Comparison of ENCODE assay signal across 10 cellular contexts in genomic region chr9:120890415-120891254, GRCh38. TPM values are rescaled to one million over a fixed set of nuclear protein-coding genes. Genes with fewer than 3 reads are reported as not detected.
DNase-seq lines count a peak whose midpoint lies in the region; ATAC-seq and TF ChIP-seq lines count a peak whose summit lies in the region.
"Had no signal": no experiment of that assay in that cellular context is flagged by ENCODE, and none has a peak within 500 bp of the region (broad histone marks: within the 10 kb centered on the region; RNA-seq: fewer than 3 reads in every experiment).

No MANE protein-coding gene starts in this region.

- peaks cover 0 to 6% (median 0%) of the 10 kb centered on the region in 5 experiments for H3K9me3 Mint-ChIP-seq in brain

- H3K36me3 ChIP-seq in spleen = no peaks in the 10 kb centered on the region
- H3K36me3 ChIP-seq in breast epithelium = no peaks in the 10 kb centered on the region

- H3K36me3 Mint-ChIP-seq in brain = no peaks in the 10 kb centered on the region

- TF ChIP-seq CTCF in brain (conservative IDR thresholded peaks at IDR 0.05) = no peak
- TF ChIP-seq CTCF in spleen (IDR thresholded peaks at IDR 0.05 in 8 of 11, conservative IDR thresholded peaks at IDR 0.05 in 3 of 11) = no peak
- TF ChIP-seq CTCF in breast epithelium (IDR thresholded peaks at IDR 0.05) = no peak

- H3K27me3 ChIP-seq in spleen (replicated peaks in 1 of 7) (no peaks in the 10 kb centered on the region), breast epithelium (no peaks in the 10 kb centered on the region)

- H3K4me1 Mint-ChIP-seq in brain = peaks cover 24% of the 10 kb centered on the region

- H3K4me1 ChIP-seq in spleen = peaks cover 24 to 57% (median 32%) of the 10 kb centered on the region in 6 donors
- H3K4me1 ChIP-seq in breast epithelium = no peaks in the 10 kb centered on the region

- H3K27ac ChIP-seq in spleen = peak overlapping the region; percentile 35 to 81 (median 69)
- H3K27ac ChIP-seq in breast epithelium = peak overlapping the region in 1 of 2 donors; percentile 66

- intact Hi-C loops in spleen (cut with DNase I; ENCODE audit: low total_unique reads) (no loop called here), breast epithelium (cut with DNase I; ENCODE audit: low total_unique reads) (no loop called here)

- no peaks in the 10 kb centered on the region for H3K27me3 Mint-ChIP-seq in brain

- no peak overlapping the region for H3K4me3 Mint-ChIP-seq in brain

- H3K4me3 ChIP-seq in spleen (no peak overlapping the region), breast epithelium (no peak overlapping the region)

- 64 to 74% (median 71%) methylated on average over 14 of the region's 14 CpGs for WGBS in spleen, 5 donors

- no peak for ATAC-seq in GM18517 (IDR thresholded peaks at IDR 0.05; ENCODE audit: unreplicated experiment)
- ATAC-seq in HG02938 (IDR thresholded peaks at IDR 0.05; ENCODE audit: unreplicated experiment) = no peak

- TF ChIP-seq POLR2A in spleen (IDR thresholded peaks at IDR 0.05) (no peak), breast epithelium (IDR thresholded peaks at IDR 0.05) (no peak)

- peak overlapping the region; percentile 4 to 80 (median 66) for H3K27ac Mint-ChIP-seq in brain

- no peaks in the 10 kb centered on the region for H3K9me3 ChIP-seq in spleen
- H3K9me3 ChIP-seq in breast epithelium = no peaks in the 10 kb centered on the region

- DNase-seq in NCI-H2196 (lab: John Stamatoyannopoulos, UW; ENCODE audit: unreplicated experiment) (peak; percentile 44), NCI-H2196 treated with DMSO at 0.1 percent for 48 hours (lab: John Stamatoyannopoulos, UW; ENCODE audit: unreplicated experiment) (no peak), NOMO-1 treated with DMSO at 0.1 percent for 48 hours (lab: John Stamatoyannopoulos, UW; ENCODE audit: unreplicated experiment) (peak; percentile 67), spleen (no peak), breast epithelium (ENCODE audit: low spot score in 2 of 2) (no peak)
- DNase-seq: ACHN, NCI-H1436 had no signal

RNA-seq across cellular contexts. Expression of gene PHF19, which starts 13.6 kb away (rescaled TPM):
- polyA plus RNA-seq in brain (ENCODE audit: insufficient read depth, low read depth, low replicate concordance) = 109 TPM
- 10 to 100 TPM; 33.4 to 53.0 (median 40.5) TPM for total RNA-seq in spleen
- polyA plus RNA-seq in spleen = 10 to 100 TPM; 12.6 to 29.4 (median 27.7) TPM
- total RNA-seq in breast epithelium = 10 to 100 TPM; 16.5 to 33.1 (median 19.0) TPM

RNA-seq across cellular contexts. Expression of gene TRAF1, which starts 36.0 kb away (rescaled TPM):
- polyA plus RNA-seq in brain (ENCODE audit: insufficient read depth, low read depth, low replicate concordance) (1.9 TPM), spleen (10 to 100 TPM in 2 of 3 donors, 1 to 10 TPM in 1; 8.6 to 13.0 (median 10.2) TPM)
- total RNA-seq in spleen (10 to 100 TPM; 11.9 to 29.2 (median 22.4) TPM), breast epithelium (1 to 10 TPM; 4.9 to 8.6 (median 7.3) TPM)

RNA-seq across cellular contexts. Expression of gene PSMD5, which starts 47.9 kb away (rescaled TPM):
- polyA plus RNA-seq in brain (ENCODE audit: insufficient read depth, low read depth, low replicate concordance) (29.4 TPM), spleen (10 to 100 TPM in 2 of 3 donors, 1 to 10 TPM in 1; 8.9 to 14.0 (median 11.3) TPM)
- total RNA-seq in spleen (10 to 100 TPM; 26.1 to 41.4 (median 34.8) TPM), breast epithelium (10 to 100 TPM; 48.3 to 54.1 (median 50.3) TPM)

Comparison
In these comparisons a context has a peak if more than half of its experiments do, and no peak if none do; other contexts are left out.
1. DNase-seq: peak in NCI-H2196 (single experiment) and NOMO-1 treated with DMSO at 0.1 percent for 48 hours (single experiment); none in NCI-H2196 treated with DMSO at 0.1 percent for 48 hours (single experiment), spleen (single experiment) and breast epithelium (0 of 2).